ENCODE assay signal across 25 cellular contexts in the genomic region with DNA sequence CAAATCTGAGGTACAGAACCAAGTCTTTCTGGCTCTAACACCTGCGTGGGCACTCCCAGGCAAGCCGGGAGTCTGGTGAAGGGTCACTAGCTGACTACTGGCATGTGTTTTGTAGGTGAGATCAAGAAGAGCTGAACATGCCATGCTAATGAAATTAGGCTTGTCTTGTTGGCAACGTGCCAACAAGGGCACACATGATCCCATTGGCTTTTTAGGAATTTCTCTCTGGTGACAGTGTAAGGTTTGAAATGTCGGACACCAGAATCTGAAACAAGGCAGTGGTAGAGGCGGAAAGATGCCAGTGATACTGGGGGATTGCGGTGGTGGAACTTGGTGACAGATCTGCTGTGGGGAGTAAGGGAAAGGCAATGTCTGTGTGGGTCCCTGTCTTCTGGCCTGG. TPM values are rescaled to one million over a fixed set of nuclear protein-coding genes. Genes with fewer than 3 reads are reported as not detected.
"Had no signal": no experiment of that assay in that cellular context is flagged by ENCODE, and none has a peak within 500 bp of the region (broad histone marks: within the 10 kb centered on the region; RNA-seq: fewer than 3 reads in every experiment).

No MANE protein-coding gene starts in this region.

- H3K27ac Mint-ChIP-seq: T-cell; T-helper 1 cell treated with Interleukin-12 subunit alpha and Interleukin-12 subunit beta and Interleukin-4 antibody, amounts not matched to agents 30 μg/mL and 1 μg/mL, for 36 hours had no signal

- H3K9me3 ChIP-seq: MG63, SK-N-SH had no signal

- H3K9ac ChIP-seq: SK-N-SH had no signal

- H3K4me2 ChIP-seq: SK-N-SH had no signal

- H3K36me3 ChIP-seq: MG63 had no signal

- H3K27ac ChIP-seq: RWPE1 had no signal

- H3K9me2 ChIP-seq: SK-N-SH had no signal

- H3K4me3 ChIP-seq: MG63 had no signal

- H3K27me3 ChIP-seq: MG63 had no signal

- H3K9me3 Mint-ChIP-seq: T-cell; T-helper 1 cell treated with Interleukin-12 subunit alpha and Interleukin-12 subunit beta and Interleukin-4 antibody, amounts not matched to agents 30 μg/mL and 1 μg/mL, for 36 hours had no signal

- H3K36me3 Mint-ChIP-seq: T-cell had no signal

- ATAC-seq: Panc1, PC-3, T-cell had no signal

- H3K4me3 Mint-ChIP-seq: T-cell; T-helper 1 cell treated with Interleukin-12 subunit alpha and Interleukin-12 subunit beta and Interleukin-4 antibody, amounts not matched to agents 30 μg/mL and 1 μg/mL, for 36 hours had no signal

- DNase-seq: IMR-90; KBM-7; MG63; NCI-H1092 treated with DMSO at 0.1 percent for 48 hours; NCI-H1436; NCI-H187; NCI-H2029; NCI-H2081 treated with DMSO at 0.1 percent for 48 hours; NCI-H2227 treated with DMSO at 0.1 percent for 48 hours; NCI-H510A; NCI-H524 treated with DMSO at 0.1 percent for 48 hours; NCI-H69; NCI-H774; NK-92 treated with Interleukin-12 subunit alpha and Interleukin-12 subunit beta, amount 100 ng/mL, for 24 hours; PC-3; SHP77; SK-N-SH; SW 1271; T-cell had no signal

RNA-seq across cellular contexts. Expression of gene ACMSD, which starts 52.8 kb away (rescaled TPM):
- total RNA-seq: HT-29, IMR-90, OCI-LY7, PC-3, SK-MEL-5 had no signal
- polyA plus RNA-seq: IMR-90, SK-N-SH had no signal
